Comparison of ENCODE assay signal across 1 cellular context in the genomic region with DNA sequence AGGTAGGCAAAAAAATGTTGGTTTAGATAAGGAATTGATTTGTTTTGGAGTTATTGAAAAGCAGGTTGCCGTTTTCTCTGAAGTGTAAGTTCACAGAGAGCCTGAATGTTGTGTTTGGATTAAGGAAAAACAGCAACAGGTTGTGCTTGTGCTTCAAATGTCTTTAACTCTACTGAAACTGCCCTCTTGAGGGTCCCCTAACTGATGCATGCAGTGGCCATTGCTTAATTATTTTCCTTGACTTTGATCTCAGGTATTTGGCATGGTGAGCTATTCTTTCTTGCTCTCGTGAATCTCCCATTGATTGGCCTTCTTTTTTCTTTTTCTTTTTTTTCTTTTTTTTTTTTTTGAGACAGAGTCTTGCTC.
TF ChIP-seq lines count a peak whose summit lies in the region.

No MANE protein-coding gene starts in this region.

TF ChIP-seq in HEK293, 187 proteins besides CTCF, POLR2A, EP300 and RAD21 (continued from another document):
- TF ChIP-seq, protein P1, sequence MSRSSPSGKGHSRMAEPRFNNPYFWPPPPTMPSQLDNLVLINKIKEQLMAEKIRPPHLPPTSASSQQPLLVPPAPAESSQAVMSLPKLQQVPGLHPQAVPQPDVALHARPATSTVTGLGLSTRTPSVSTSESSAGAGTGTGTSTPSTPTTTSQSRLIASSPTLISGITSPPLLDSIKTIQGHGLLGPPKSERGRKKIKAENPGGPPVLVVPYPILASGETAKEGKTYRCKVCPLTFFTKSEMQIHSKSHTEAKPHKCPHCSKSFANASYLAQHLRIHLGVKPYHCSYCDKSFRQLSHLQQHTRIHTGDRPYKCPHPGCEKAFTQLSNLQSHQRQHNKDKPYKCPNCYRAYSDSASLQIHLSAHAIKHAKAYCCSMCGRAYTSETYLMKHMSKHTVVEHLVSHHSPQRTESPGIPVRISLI (tag by site-specific recombination; IDR thresholded peaks at IDR 0.05), result peak; percentile 82; the same call in 1 of the 2 replicates
- TF ChIP-seq, protein P2, sequence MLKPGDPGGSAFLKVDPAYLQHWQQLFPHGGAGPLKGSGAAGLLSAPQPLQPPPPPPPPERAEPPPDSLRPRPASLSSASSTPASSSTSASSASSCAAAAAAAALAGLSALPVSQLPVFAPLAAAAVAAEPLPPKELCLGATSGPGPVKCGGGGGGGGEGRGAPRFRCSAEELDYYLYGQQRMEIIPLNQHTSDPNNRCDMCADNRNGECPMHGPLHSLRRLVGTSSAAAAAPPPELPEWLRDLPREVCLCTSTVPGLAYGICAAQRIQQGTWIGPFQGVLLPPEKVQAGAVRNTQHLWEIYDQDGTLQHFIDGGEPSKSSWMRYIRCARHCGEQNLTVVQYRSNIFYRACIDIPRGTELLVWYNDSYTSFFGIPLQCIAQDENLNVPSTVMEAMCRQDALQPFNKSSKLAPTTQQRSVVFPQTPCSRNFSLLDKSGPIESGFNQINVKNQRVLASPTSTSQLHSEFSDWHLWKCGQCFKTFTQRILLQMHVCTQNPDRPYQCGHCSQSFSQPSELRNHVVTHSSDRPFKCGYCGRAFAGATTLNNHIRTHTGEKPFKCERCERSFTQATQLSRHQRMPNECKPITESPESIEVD (tag by site-specific recombination; IDR thresholded peaks at IDR 0.05), result 0 out of 2 replicates have a peak, but pooled peaks have one; percentile 15
